ENCODE assay signal across 1 cellular context in the genomic region with DNA sequence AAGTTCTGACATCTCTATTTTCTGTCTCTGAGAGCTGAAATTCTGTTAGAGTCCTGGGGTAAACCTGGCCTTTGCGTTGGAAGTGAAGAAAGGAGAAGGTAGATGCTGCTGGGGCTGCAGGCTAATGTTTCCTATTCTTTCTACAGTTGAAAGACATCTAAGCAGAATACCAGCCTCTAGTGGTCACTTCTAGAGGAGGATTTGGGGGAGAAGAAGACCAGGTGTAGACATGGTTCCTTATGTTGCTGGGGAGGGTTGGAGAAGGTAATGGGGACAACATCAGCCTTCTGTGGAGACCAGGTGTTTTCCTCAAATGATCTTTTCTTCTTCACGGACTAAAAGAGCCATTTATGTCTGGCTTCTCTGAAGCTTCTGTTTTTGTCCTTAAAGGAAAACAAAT.
TF ChIP-seq lines count a peak whose summit lies in the region.

No MANE protein-coding gene starts in this region.

TF ChIP-seq in HepG2, 621 proteins besides CTCF, POLR2A, EP300 and RAD21 (continued from another document):
- TF ChIP-seq, protein P1, sequence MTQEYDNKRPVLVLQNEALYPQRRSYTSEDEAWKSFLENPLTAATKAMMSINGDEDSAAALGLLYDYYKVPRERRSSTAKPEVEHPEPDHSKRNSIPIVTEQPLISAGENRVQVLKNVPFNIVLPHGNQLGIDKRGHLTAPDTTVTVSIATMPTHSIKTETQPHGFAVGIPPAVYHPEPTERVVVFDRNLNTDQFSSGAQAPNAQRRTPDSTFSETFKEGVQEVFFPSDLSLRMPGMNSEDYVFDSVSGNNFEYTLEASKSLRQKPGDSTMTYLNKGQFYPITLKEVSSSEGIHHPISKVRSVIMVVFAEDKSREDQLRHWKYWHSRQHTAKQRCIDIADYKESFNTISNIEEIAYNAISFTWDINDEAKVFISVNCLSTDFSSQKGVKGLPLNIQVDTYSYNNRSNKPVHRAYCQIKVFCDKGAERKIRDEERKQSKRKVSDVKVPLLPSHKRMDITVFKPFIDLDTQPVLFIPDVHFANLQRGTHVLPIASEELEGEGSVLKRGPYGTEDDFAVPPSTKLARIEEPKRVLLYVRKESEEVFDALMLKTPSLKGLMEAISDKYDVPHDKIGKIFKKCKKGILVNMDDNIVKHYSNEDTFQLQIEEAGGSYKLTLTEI (CRISPR knock-in tag; conservative IDR thresholded peaks at IDR 0.05): no peak
- TF ChIP-seq ZBTB7B (CRISPR knock-in tag; IDR thresholded peaks at IDR 0.05) (no peak), TCF7L2 (IDR thresholded peaks at IDR 0.05; ENCODE audit: low read depth, low read length) (no peak), PITX1 (CRISPR knock-in tag; IDR thresholded peaks at IDR 0.05) (no peak), KDM5A (IDR thresholded peaks at IDR 0.05; ENCODE audit: borderline replicate concordance, low read length) (no peak), ZNF556 (CRISPR knock-in tag; IDR thresholded peaks at IDR 0.05; ENCODE audit: borderline replicate concordance) (no peak), POLR2G (IDR thresholded peaks at IDR 0.05; ENCODE audit: low read depth, low read length) (no peak), ZNF788 (CRISPR knock-in tag; IDR thresholded peaks at IDR 0.05; ENCODE audit: borderline replicate concordance) (no peak), MATR3 (CRISPR knock-in tag; IDR thresholded peaks at IDR 0.05) (no peak), BRCA1 (CRISPR knock-in tag; IDR thresholded peaks at IDR 0.05) (no peak), GABPB1 (CRISPR knock-in tag; IDR thresholded peaks at IDR 0.05) (no peak), DR1 (CRISPR knock-in tag; IDR thresholded peaks at IDR 0.05) (no peak)
- TF ChIP-seq, protein P2, sequence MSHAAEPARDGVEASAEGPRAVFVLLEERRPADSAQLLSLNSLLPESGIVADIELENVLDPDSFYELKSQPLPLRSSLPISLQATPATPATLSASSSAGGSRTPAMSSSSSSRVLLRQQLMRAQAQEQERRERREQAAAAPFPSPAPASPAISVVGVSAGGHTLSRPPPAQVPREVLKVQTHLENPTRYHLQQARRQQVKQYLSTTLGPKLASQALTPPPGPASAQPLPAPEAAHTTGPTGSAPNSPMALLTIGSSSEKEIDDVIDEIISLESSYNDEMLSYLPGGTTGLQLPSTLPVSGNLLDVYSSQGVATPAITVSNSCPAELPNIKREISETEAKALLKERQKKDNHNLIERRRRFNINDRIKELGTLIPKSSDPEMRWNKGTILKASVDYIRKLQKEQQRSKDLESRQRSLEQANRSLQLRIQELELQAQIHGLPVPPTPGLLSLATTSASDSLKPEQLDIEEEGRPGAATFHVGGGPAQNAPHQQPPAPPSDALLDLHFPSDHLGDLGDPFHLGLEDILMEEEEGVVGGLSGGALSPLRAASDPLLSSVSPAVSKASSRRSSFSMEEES (CRISPR knock-in tag; IDR thresholded peaks at IDR 0.05): no peak
- TF ChIP-seq, protein P3, sequence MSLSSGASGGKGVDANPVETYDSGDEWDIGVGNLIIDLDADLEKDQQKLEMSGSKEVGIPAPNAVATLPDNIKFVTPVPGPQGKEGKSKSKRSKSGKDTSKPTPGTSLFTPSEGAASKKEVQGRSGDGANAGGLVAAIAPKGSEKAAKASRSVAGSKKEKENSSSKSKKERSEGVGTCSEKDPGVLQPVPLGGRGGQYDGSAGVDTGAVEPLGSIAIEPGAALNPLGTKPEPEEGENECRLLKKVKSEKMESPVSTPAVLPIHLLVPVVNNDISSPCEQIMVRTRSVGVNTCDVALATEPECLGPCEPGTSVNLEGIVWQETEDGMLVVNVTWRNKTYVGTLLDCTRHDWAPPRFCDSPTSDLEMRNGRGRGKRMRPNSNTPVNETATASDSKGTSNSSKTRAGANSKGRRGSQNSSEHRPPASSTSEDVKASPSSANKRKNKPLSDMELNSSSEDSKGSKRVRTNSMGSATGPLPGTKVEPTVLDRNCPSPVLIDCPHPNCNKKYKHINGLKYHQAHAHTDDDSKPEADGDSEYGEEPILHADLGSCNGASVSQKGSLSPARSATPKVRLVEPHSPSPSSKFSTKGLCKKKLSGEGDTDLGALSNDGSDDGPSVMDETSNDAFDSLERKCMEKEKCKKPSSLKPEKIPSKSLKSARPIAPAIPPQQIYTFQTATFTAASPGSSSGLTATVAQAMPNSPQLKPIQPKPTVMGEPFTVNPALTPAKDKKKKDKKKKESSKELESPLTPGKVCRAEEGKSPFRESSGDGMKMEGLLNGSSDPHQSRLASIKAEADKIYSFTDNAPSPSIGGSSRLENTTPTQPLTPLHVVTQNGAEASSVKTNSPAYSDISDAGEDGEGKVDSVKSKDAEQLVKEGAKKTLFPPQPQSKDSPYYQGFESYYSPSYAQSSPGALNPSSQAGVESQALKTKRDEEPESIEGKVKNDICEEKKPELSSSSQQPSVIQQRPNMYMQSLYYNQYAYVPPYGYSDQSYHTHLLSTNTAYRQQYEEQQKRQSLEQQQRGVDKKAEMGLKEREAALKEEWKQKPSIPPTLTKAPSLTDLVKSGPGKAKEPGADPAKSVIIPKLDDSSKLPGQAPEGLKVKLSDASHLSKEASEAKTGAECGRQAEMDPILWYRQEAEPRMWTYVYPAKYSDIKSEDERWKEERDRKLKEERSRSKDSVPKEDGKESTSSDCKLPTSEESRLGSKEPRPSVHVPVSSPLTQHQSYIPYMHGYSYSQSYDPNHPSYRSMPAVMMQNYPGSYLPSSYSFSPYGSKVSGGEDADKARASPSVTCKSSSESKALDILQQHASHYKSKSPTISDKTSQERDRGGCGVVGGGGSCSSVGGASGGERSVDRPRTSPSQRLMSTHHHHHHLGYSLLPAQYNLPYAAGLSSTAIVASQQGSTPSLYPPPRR (CRISPR knock-in tag; IDR thresholded peaks at IDR 0.05; ENCODE audit: borderline replicate concordance): no peak
TF ChIP-seq in HepG2: peak in this region for 0.
